ENCODE assay signal across 1 cellular context in the genomic region with DNA sequence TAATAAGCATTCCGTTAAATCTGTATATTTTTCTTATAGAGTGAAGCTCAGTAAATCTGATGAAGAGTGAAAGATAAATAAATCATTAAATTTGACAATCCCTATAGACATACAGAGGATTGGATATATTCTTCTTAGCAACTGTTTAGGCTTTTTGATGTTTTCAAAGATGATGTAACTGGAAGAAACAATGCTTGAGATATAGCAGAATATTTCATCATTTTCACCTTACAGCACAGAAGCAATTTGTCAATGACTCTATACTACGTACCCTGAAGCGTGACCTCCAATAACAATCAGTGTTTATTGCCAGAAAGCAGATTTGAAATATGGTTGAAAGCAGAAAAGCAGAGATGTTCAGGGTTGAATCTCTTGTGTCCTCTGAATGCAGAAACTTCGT.
TF ChIP-seq lines count a peak whose summit lies in the region.

No MANE protein-coding gene starts in this region.

TF ChIP-seq in neural cell, 6 proteins besides CTCF, POLR2A, EP300 and RAD21 (continued from another document):
- TF ChIP-seq, protein P1, sequence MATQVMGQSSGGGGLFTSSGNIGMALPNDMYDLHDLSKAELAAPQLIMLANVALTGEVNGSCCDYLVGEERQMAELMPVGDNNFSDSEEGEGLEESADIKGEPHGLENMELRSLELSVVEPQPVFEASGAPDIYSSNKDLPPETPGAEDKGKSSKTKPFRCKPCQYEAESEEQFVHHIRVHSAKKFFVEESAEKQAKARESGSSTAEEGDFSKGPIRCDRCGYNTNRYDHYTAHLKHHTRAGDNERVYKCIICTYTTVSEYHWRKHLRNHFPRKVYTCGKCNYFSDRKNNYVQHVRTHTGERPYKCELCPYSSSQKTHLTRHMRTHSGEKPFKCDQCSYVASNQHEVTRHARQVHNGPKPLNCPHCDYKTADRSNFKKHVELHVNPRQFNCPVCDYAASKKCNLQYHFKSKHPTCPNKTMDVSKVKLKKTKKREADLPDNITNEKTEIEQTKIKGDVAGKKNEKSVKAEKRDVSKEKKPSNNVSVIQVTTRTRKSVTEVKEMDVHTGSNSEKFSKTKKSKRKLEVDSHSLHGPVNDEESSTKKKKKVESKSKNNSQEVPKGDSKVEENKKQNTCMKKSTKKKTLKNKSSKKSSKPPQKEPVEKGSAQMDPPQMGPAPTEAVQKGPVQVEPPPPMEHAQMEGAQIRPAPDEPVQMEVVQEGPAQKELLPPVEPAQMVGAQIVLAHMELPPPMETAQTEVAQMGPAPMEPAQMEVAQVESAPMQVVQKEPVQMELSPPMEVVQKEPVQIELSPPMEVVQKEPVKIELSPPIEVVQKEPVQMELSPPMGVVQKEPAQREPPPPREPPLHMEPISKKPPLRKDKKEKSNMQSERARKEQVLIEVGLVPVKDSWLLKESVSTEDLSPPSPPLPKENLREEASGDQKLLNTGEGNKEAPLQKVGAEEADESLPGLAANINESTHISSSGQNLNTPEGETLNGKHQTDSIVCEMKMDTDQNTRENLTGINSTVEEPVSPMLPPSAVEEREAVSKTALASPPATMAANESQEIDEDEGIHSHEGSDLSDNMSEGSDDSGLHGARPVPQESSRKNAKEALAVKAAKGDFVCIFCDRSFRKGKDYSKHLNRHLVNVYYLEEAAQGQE (IDR thresholded peaks at IDR 0.05; ENCODE audit: borderline replicate concordance) = no peak
TF ChIP-seq in neural cell: peak in this region for 0.
